27 cellular contexts compared by ENCODE assay signal in genomic region chr18:4987452-4988405, GRCh38.
DNase-seq lines count a peak whose midpoint lies in the region; ATAC-seq and TF ChIP-seq lines count a peak whose summit lies in the region.
"Had no signal": no experiment of that assay in that cellular context is flagged by ENCODE, and none has a peak within 500 bp of the region (broad histone marks: within the 10 kb centered on the region; RNA-seq: fewer than 3 reads in every experiment).

No MANE protein-coding gene starts in this region.

- no peak for TF ChIP-seq CTCF in endodermal cell (conservative IDR thresholded peaks at IDR 0.05)
- TF ChIP-seq CTCF in upper lobe of right lung (IDR thresholded peaks at IDR 0.05) = no peak
- TF ChIP-seq CTCF in spleen (IDR thresholded peaks at IDR 0.05 in 8 of 11, conservative IDR thresholded peaks at IDR 0.05 in 3 of 11) = no peak
- no peak for TF ChIP-seq CTCF in vagina (IDR thresholded peaks at IDR 0.05)

- 72 to 89% methylated on average over 7 to 10 of the region's 10 CpGs for WGBS in endodermal cell (ENCODE audit: insufficient coverage in 1 of 2, insufficient read length in 1 of 2), 2 experiments
- WGBS in spleen, 5 donors = 77 to 83% (median 81%) methylated on average over 10 of the region's 10 CpGs

- no peaks in the 10 kb centered on the region for H3K36me3 ChIP-seq in endodermal cell (ENCODE audit: control insufficient read depth, insufficient read depth, low read length)
- H3K36me3 ChIP-seq in upper lobe of right lung = no peaks in the 10 kb centered on the region
- no peaks in the 10 kb centered on the region for H3K36me3 ChIP-seq in spleen
- no peaks in the 10 kb centered on the region for H3K36me3 ChIP-seq in vagina
- H3K36me3 ChIP-seq: gastroesophageal sphincter, ovary, uterus had no signal

- no peak overlapping the region for H3K4me3 Mint-ChIP-seq in endodermal cell
- H3K4me3 Mint-ChIP-seq: activated CD4-positive, alpha-beta T cell treated with anti-CD3 and anti-CD28 coated beads, Interleukin-2, amount 10 ng/mL, durations not matched to agents 24 days and 14 days; nephron progenitor cell had no signal

- peaks cover 17% of the 10 kb centered on the region for H3K36me3 Mint-ChIP-seq in endodermal cell (ENCODE audit: low read depth)

- DNase-seq in NCI-H748 (lab: John Stamatoyannopoulos, UW; ENCODE audit: unreplicated experiment) (peak; percentile 59), NCI-H748 treated with DMSO at 0.1 percent for 48 hours (lab: John Stamatoyannopoulos, UW) (no peak), NCI-H187 treated with DMSO at 0.1 percent for 48 hours (lab: John Stamatoyannopoulos, UW) (peak; percentile 31), endodermal cell (peak; percentile 73), upper lobe of right lung (no peak), spleen (no peak), NCI-H2196 treated with DMSO at 0.1 percent for 48 hours (lab: John Stamatoyannopoulos, UW; ENCODE audit: unreplicated experiment) (no peak), vagina (ENCODE audit: extremely low spot score in 2 of 2) (no peak)
- DNase-seq: activated CD4-positive, alpha-beta T cell treated with anti-CD3 and anti-CD28 coated beads, Interleukin-2, amount 10 ng/mL, durations not matched to agents 24 days and 14 days; activated CD8-positive, alpha-beta memory T cell treated with anti-CD3 and anti-CD28 coated beads for 24 hours; activated effector memory CD4-positive, alpha-beta T cell treated with Interleukin-2 at 50 U/mL for 16 hours; KG1; NCI-H1436 treated with DMSO at 0.1 percent for 48 hours; NCI-H2107; nephron progenitor cell; OCI-M1; ovary; stimulated activated naive CD8-positive, alpha-beta T cell treated with anti-CD3 and anti-CD28 coated beads, Interleukin-15, Interleukin-2, amounts not matched to agents 100 U/mL and 50 U/mL, for 24 hours; T1000; uterus had no signal

- no peak overlapping the region for H3K9ac ChIP-seq in endodermal cell (ENCODE audit: extremely low read depth, low read length, poor library complexity, severe bottlenecking)

- H3K9me3 ChIP-seq in endodermal cell (ENCODE audit: control insufficient read depth, low read length) (peaks cover 33% of the 10 kb centered on the region), upper lobe of right lung (no peaks in the 10 kb centered on the region), spleen (peaks cover 0 to 50% (median 33%) of the 10 kb centered on the region in 8 donors), vagina (no peaks in the 10 kb centered on the region)
- H3K9me3 ChIP-seq: A549, ovary, uterus had no signal

- H3K4me1 ChIP-seq in endodermal cell (ENCODE audit: control insufficient read depth, insufficient read depth, low read length) (peaks cover 7% of the 10 kb centered on the region), upper lobe of right lung (no peaks in the 10 kb centered on the region), spleen (no peaks in the 10 kb centered on the region), vagina (no peaks in the 10 kb centered on the region)
- H3K4me1 ChIP-seq: A549, gastroesophageal sphincter, uterus had no signal

- intact Hi-C loops in upper lobe of right lung (cut with DNase I) (no loop called here), spleen (cut with DNase I; ENCODE audit: low total_unique reads) (no loop called here), vagina (cut with DNase I) (no loop called here)

- H3K4me3 ChIP-seq in endodermal cell (ENCODE audit: low read length) (no peak overlapping the region), upper lobe of right lung (no peak overlapping the region), spleen (no peak overlapping the region), vagina (no peak overlapping the region)
- H3K4me3 ChIP-seq: A549, gastroesophageal sphincter, ovary, skin epidermis, uterus had no signal

- H3K27ac ChIP-seq in endodermal cell (ENCODE audit: low read depth, low read length) (no peak overlapping the region), upper lobe of right lung (no peak overlapping the region), spleen (no peak overlapping the region), vagina (no peak overlapping the region)
- H3K27ac ChIP-seq: A549, gastroesophageal sphincter, HL-60, ovary, skin epidermis, uterus, VCaP had no signal

- H3K9me3 Mint-ChIP-seq in endodermal cell = peaks cover 26% of the 10 kb centered on the region

- H3K27me3 ChIP-seq in endodermal cell (ENCODE audit: control insufficient read depth, insufficient read depth, low read length, poor library complexity, severe bottlenecking) = no peaks in the 10 kb centered on the region
- no peaks in the 10 kb centered on the region for H3K27me3 ChIP-seq in upper lobe of right lung
- H3K27me3 ChIP-seq in spleen (replicated peaks in 1 of 7) = no peaks in the 10 kb centered on the region
- no peaks in the 10 kb centered on the region for H3K27me3 ChIP-seq in vagina
- H3K27me3 ChIP-seq: gastroesophageal sphincter, ovary, uterus had no signal

- peaks cover 35% of the 10 kb centered on the region for H3K27me3 Mint-ChIP-seq in endodermal cell (ENCODE audit: insufficient read depth)
- H3K27me3 Mint-ChIP-seq: activated CD4-positive, alpha-beta T cell treated with anti-CD3 and anti-CD28 coated beads, Interleukin-2, amount 10 ng/mL, durations not matched to agents 24 days and 14 days had no signal

- peaks cover 18% of the 10 kb centered on the region for H3K4me1 Mint-ChIP-seq in endodermal cell
- H3K4me1 Mint-ChIP-seq: activated CD4-positive, alpha-beta T cell treated with anti-CD3 and anti-CD28 coated beads, Interleukin-2, amount 10 ng/mL, durations not matched to agents 24 days and 14 days; nephron progenitor cell had no signal

- ATAC-seq in upper lobe of right lung = peak; percentile 26
- ATAC-seq: A549; activated naive CD4-positive, alpha-beta T cell treated with anti-CD3 and anti-CD28 coated beads, Interleukin-2, amount 50 U/mL, for 72 hours; gastroesophageal sphincter; left lobe of liver; stimulated activated naive CD8-positive, alpha-beta T cell treated with anti-CD3 and anti-CD28 coated beads, Interleukin-15, Interleukin-2, amounts not matched to agents 100 U/mL and 50 U/mL, for 24 hours had no signal

- H3K27ac Mint-ChIP-seq in endodermal cell = no peak overlapping the region
- H3K27ac Mint-ChIP-seq: activated CD4-positive, alpha-beta T cell treated with anti-CD3 and anti-CD28 coated beads, Interleukin-2, amount 10 ng/mL, durations not matched to agents 24 days and 14 days; activated naive CD4-positive, alpha-beta T cell treated with anti-CD3 and anti-CD28 coated beads, Interleukin-2, amount 50 U/mL, for 72 hours; nephron progenitor cell had no signal

- TF ChIP-seq POLR2A in spleen (IDR thresholded peaks at IDR 0.05) = no peak
- no peak for TF ChIP-seq POLR2A in vagina (IDR thresholded peaks at IDR 0.05)

Comparison
In these comparisons a context has a peak if more than half of its experiments do, and no peak if none do; other contexts are left out.
1. DNase-seq: peak in NCI-H748 (single experiment), NCI-H187 treated with DMSO at 0.1 percent for 48 hours (single experiment) and endodermal cell (single experiment); none in NCI-H748 treated with DMSO at 0.1 percent for 48 hours (single experiment), upper lobe of right lung (single experiment), spleen (single experiment), NCI-H2196 treated with DMSO at 0.1 percent for 48 hours (single experiment) and vagina (0 of 2).